Comparison of ENCODE assay signal across 4 cellular contexts in the genomic region with DNA sequence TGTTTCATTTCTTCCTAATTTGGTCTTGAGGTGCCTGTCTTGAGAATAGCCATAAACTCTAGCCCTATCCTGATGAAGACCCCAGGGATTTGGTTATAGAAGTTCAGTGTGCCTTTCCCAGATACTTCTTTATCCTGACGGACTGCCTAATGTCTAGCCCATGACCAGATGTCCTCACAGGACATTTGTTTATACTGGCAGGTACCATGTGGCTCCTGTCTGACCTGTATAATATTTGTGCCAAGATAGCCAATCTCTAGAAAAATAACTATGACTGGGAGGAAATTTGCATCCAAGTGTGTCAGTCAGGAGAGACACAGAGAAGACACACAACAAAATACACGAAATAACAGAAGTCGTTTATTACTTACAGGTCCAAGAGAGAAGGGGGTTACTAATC.
"Had no signal": no experiment of that assay in that cellular context is flagged by ENCODE, and none has a peak within 500 bp of the region (broad histone marks: within the 10 kb centered on the region; RNA-seq: fewer than 3 reads in every experiment).

No MANE protein-coding gene starts in this region.

- DNase-seq: IMR-90 had no signal

- ATAC-seq: HepG2 had no signal

- H3K27ac ChIP-seq: HL-60 had no signal

- FAIRE-seq: HepG2, HTR-8/SVneo had no signal
